In genomic region chr22:45483918-45484499, GRCh38 we compare ENCODE assay signal across 16 cellular contexts.
"Had no signal": no experiment of that assay in that cellular context is flagged by ENCODE, and none has a peak within 500 bp of the region (broad histone marks: within the 10 kb centered on the region; RNA-seq: fewer than 3 reads in every experiment).

No MANE protein-coding gene starts in this region.

- H3K4me1 ChIP-seq: sigmoid colon, thyroid gland, uterus had no signal

- H3K4me3 ChIP-seq: neural progenitor cell, sigmoid colon, thyroid gland, uterus had no signal

- H3K27me3 ChIP-seq: neural progenitor cell, sigmoid colon, thyroid gland, uterus had no signal

- H3K9me3 Mint-ChIP-seq: activated T-cell treated with anti-CD3 and anti-CD28 coated beads, Interleukin-2, amount 50 U/mL, for 4 hours; T-helper 1 cell treated with Interleukin-12 subunit alpha and Interleukin-12 subunit beta and Interleukin-4 antibody, amounts not matched to agents 30 μg/mL and 1 μg/mL, for 36 hours had no signal

- H3K9me3 ChIP-seq: sigmoid colon, thyroid gland, uterus had no signal

- H3K27ac ChIP-seq: neural progenitor cell, sigmoid colon, thyroid gland, uterus had no signal

- H3K4me3 Mint-ChIP-seq: activated T-cell treated with anti-CD3 and anti-CD28 coated beads, Interleukin-2, amount 50 U/mL, for 4 hours; mesothelial cell of epicardium; T-helper 1 cell treated with Interleukin-12 subunit alpha and Interleukin-12 subunit beta and Interleukin-4 antibody, amounts not matched to agents 30 μg/mL and 1 μg/mL, for 36 hours had no signal

- DNase-seq: activated CD4-positive, alpha-beta T cell treated with anti-CD3 and anti-CD28 coated beads, Interleukin-2, amount 50 U/mL, for 1 hour; activated CD4-positive, CD25-positive, alpha-beta regulatory T cell treated with anti-CD3 and anti-CD28 coated beads, Interleukin-2, amount 50 U/mL, for 72 hours; activated CD8-positive, alpha-beta memory T cell treated with anti-CD3 and anti-CD28 coated beads, Interleukin-2, amount 50 U/mL, for 4 hours; activated naive CD4-positive, alpha-beta T cell treated with anti-CD3 and anti-CD28 coated beads, Interleukin-2, amount 50 U/mL, for 16 hours; activated T-cell treated with anti-CD3 and anti-CD28 coated beads, Interleukin-2, amount 50 U/mL, for 4 hours; aorta; cerebellar nuclear complex; cortex of kidney; left ventricle myocardium superior; sigmoid colon; stimulated activated naive CD4-positive, alpha-beta T cell; thyroid gland; uterus had no signal

- H3K36me3 ChIP-seq: neural progenitor cell, sigmoid colon, thyroid gland, uterus had no signal

- H3K27ac Mint-ChIP-seq: mesothelial cell of epicardium; neural progenitor cell; T-helper 1 cell treated with Interleukin-12 subunit alpha and Interleukin-12 subunit beta and Interleukin-4 antibody, amounts not matched to agents 30 μg/mL and 1 μg/mL, for 36 hours had no signal
